Comparison of ENCODE assay signal across 29 cellular contexts in the genomic region with DNA sequence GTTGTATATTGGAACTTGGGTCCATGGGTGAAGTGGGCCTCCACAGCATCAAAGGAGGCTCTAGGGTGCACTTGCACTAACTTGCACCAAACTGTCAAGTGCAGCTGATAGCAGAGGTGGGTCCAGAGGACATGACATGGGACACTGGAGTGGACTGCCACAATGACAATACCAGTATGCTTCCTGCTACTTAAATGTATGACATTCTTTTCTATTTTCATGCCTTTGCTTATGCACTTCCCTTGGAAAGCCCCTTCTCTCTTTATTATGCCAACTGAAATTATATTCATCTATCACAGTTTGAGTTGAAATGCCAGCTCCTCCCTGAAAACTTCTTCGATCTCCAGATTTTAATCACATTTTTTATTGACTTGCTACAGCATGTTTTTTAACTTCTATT.
"Had no signal": no experiment of that assay in that cellular context is flagged by ENCODE, and none has a peak within 500 bp of the region (broad histone marks: within the 10 kb centered on the region; RNA-seq: fewer than 3 reads in every experiment).

No MANE protein-coding gene starts in this region.

- H3K4me1 Mint-ChIP-seq: activated CD4-positive, alpha-beta memory T cell treated with anti-CD3 and anti-CD28 coated beads, Interleukin-2, amount 10 ng/mL, durations not matched to agents 7 days and 5 days; activated CD4-positive, alpha-beta T cell treated with anti-CD3 and anti-CD28 coated beads, Interleukin-2, amount 10 ng/mL, durations not matched to agents 7 days and 5 days; activated T-helper 17 cell treated with anti-CD3 and anti-CD28 coated beads, Interleukin-2, amount 50 U/mL, for 72 hours; central memory CD8-positive, alpha-beta T cell; endodermal cell had no signal

- H3K27ac ChIP-seq: brain microvascular endothelial cell, dorsolateral prefrontal cortex, heart left ventricle had no signal

- H3K4me3 Mint-ChIP-seq: activated CD4-positive, alpha-beta memory T cell treated with anti-CD3 and anti-CD28 coated beads, Interleukin-2, amount 10 ng/mL, durations not matched to agents 7 days and 5 days; activated CD4-positive, alpha-beta T cell treated with anti-CD3 and anti-CD28 coated beads, Interleukin-2, amount 10 ng/mL, durations not matched to agents 7 days and 5 days; activated naive CD8-positive, alpha-beta T cell; activated T-cell treated with anti-CD3 and anti-CD28 coated beads, Interleukin-2, amount 50 U/mL, for 4 hours; activated T-helper 17 cell treated with anti-CD3 and anti-CD28 coated beads, Interleukin-2, amount 50 U/mL, for 72 hours; central memory CD8-positive, alpha-beta T cell; endodermal cell had no signal

- H3K4me1 ChIP-seq: heart left ventricle had no signal

- H3K36me3 ChIP-seq: brain microvascular endothelial cell, heart left ventricle had no signal

- H3K36me3 Mint-ChIP-seq: activated naive CD8-positive, alpha-beta T cell had no signal

- H3K4me3 ChIP-seq: dorsolateral prefrontal cortex, heart left ventricle had no signal

- ATAC-seq: activated T-cell treated with anti-CD3 and anti-CD28 coated beads, Interleukin-2, amount 50 U/mL, for 4 hours; activated T-helper 17 cell treated with anti-CD3 and anti-CD28 coated beads, Interleukin-2, amount 50 U/mL, for 72 hours; esophagus mucosa; heart left ventricle had no signal

- H3K27me3 ChIP-seq: brain microvascular endothelial cell, dorsolateral prefrontal cortex, heart left ventricle had no signal

- FAIRE-seq: astrocyte, bronchial epithelial cell, colon, frontal cortex had no signal

- H3K27me3 Mint-ChIP-seq: activated CD4-positive, alpha-beta memory T cell treated with anti-CD3 and anti-CD28 coated beads, Interleukin-2, amount 10 ng/mL, durations not matched to agents 7 days and 5 days; activated CD4-positive, alpha-beta T cell treated with anti-CD3 and anti-CD28 coated beads, Interleukin-2, amount 10 ng/mL, durations not matched to agents 7 days and 5 days; activated naive CD8-positive, alpha-beta T cell; activated T-helper 17 cell treated with anti-CD3 and anti-CD28 coated beads, Interleukin-2, amount 50 U/mL, for 72 hours; central memory CD8-positive, alpha-beta T cell had no signal

- H3K9me3 Mint-ChIP-seq: activated CD4-positive, alpha-beta memory T cell treated with anti-CD3 and anti-CD28 coated beads, Interleukin-2, amount 10 ng/mL, durations not matched to agents 7 days and 5 days; activated CD4-positive, alpha-beta T cell treated with anti-CD3 and anti-CD28 coated beads, Interleukin-2, amount 10 ng/mL, durations not matched to agents 7 days and 5 days; activated T-cell treated with anti-CD3 and anti-CD28 coated beads, Interleukin-2, amount 50 U/mL, for 4 hours; activated T-helper 17 cell treated with anti-CD3 and anti-CD28 coated beads, Interleukin-2, amount 50 U/mL, for 72 hours had no signal

- H3K27ac Mint-ChIP-seq: activated CD4-positive, alpha-beta memory T cell treated with anti-CD3 and anti-CD28 coated beads, Interleukin-2, amount 10 ng/mL, durations not matched to agents 7 days and 5 days; activated CD4-positive, alpha-beta T cell treated with anti-CD3 and anti-CD28 coated beads, Interleukin-2, amount 10 ng/mL, durations not matched to agents 7 days and 5 days; activated naive CD8-positive, alpha-beta T cell; activated T-helper 17 cell treated with anti-CD3 and anti-CD28 coated beads, Interleukin-2, amount 50 U/mL, for 72 hours; endodermal cell had no signal

- DNase-seq: activated CD4-positive, alpha-beta memory T cell treated with anti-CD3 and anti-CD28 coated beads, Interleukin-2, amount 10 ng/mL, durations not matched to agents 7 days and 5 days; activated CD4-positive, alpha-beta T cell treated with anti-CD3 and anti-CD28 coated beads for 1 hour; activated CD4-positive, alpha-beta T cell treated with anti-CD3 and anti-CD28 coated beads for 4 hours; activated CD4-positive, alpha-beta T cell treated with anti-CD3 and anti-CD28 coated beads, Interleukin-2, amount 10 ng/mL, durations not matched to agents 7 days and 5 days; activated CD4-positive, alpha-beta T cell treated with anti-CD3 and anti-CD28 coated beads, Interleukin-2, amount 50 U/mL, for 4 hours; activated effector memory CD4-positive, alpha-beta T cell treated with Interleukin-2 at 50 U/mL for 16 hours; activated gamma-delta T cell treated with Interleukin-2 at 50 U/mL for 16 hours; activated naive CD4-positive, alpha-beta T cell treated with anti-CD3 and anti-CD28 coated beads, Interleukin-2, amount 50 U/mL, for 16 hours; activated naive CD4-positive, alpha-beta T cell treated with Interleukin-2 at 50 U/mL for 16 hours; activated T-cell treated with anti-CD3 and anti-CD28 coated beads, Interleukin-2, amount 50 U/mL, for 4 hours; amniotic stem cell; anterior cingulate cortex; brain microvascular endothelial cell; cortex of kidney; dorsolateral prefrontal cortex; effector memory CD4-positive, alpha-beta T cell; endodermal cell; foreskin fibroblast; glutamatergic neuron; heart left ventricle; T-helper 2 cell had no signal
